ENCODE assay signal across 9 cellular contexts in genomic region chr2:172735646-172736418, GRCh38. TPM values are rescaled to one million over a fixed set of nuclear protein-coding genes. Genes with fewer than 3 reads are reported as not detected.
A peak's percentile ranks its signal among the peaks of the same experiment; 100 is the strongest.
DNase-seq lines count a peak whose midpoint lies in the region; ATAC-seq, FAIRE-seq and TF ChIP-seq lines count a peak whose summit lies in the region.
"Had no signal": no experiment of that assay in that cellular context is flagged by ENCODE, and none has a peak within 500 bp of the region (broad histone marks: within the 10 kb centered on the region; RNA-seq: fewer than 3 reads in every experiment).

RAPGEF4 (plus strand) TSS chr2:172735845; CDS start chr2:172735984, 139 bp downstream.

- H2AFZ ChIP-seq in keratinocyte (ENCODE audit: control insufficient read depth, low read length) = peak within 1 kb of the TSS; percentile 71

- peak within 1 kb of the TSS in 9 of 10 experiments; percentile 31 to 56 (median 45); a peak in 15 of 20 replicates for H3K4me3 ChIP-seq in BLaER1 treated with 17β-estradiol and CSF1 and Interleukin-3, amounts not matched to agents 10 nM and 100 nM
- peak within 1 kb of the TSS; percentile 60 for H3K4me3 ChIP-seq in HUES48 (ENCODE audit: low read depth, low read length)
- peak within 1 kb of the TSS; percentile 35 to 38 for H3K4me3 ChIP-seq in body of pancreas
- H3K4me3 ChIP-seq in keratinocyte (ENCODE audit: control insufficient read depth in 2 of 3, extremely low read depth in 1 of 3, insufficient read depth in 2 of 3, low read depth in 1 of 3, low read length in 3 of 3) = peak within 1 kb of the TSS; percentile 51 to 71 (median 67)
- peak within 1 kb of the TSS; percentile 22 to 58 for H3K4me3 ChIP-seq in stomach smooth muscle (ENCODE audit: low read length in 2 of 2)

- H3K27me3 ChIP-seq in BLaER1 treated with 17β-estradiol and CSF1 and Interleukin-3, amounts not matched to agents 10 nM and 100 nM = peaks cover 36 to 56% (median 50%) of the 10 kb centered on the region in 11 experiments
- H3K27me3 ChIP-seq in HUES48 (ENCODE audit: control insufficient read depth, insufficient read depth, low read length) (peaks cover 37% of the 10 kb centered on the region), body of pancreas (peaks cover 0 to 12% of the 10 kb centered on the region in 2 donors), keratinocyte (ENCODE audit: control insufficient read depth, extremely low read depth, insufficient read depth, low read length) (peaks cover 6% of the 10 kb centered on the region), stomach smooth muscle (ENCODE audit: control insufficient read depth in 1 of 2, insufficient read depth in 2 of 2, low read length in 2 of 2) (peaks cover 18 to 22% of the 10 kb centered on the region in 2 donors)

- dilution Hi-C loops in keratinocyte (cut with MboI; ENCODE audit: extremely low pct_ligation_motif_present, low sequenced_read_pairs) = no loop called here

- no peaks in the 10 kb centered on the region for H3K79me2 ChIP-seq in keratinocyte (ENCODE audit: control insufficient read depth, insufficient read depth, low read length)

- no peaks in the 10 kb centered on the region for H3K9me1 ChIP-seq in keratinocyte (ENCODE audit: control insufficient read depth, extremely low read depth, insufficient read depth, low read length)

- intact Hi-C loops in body of pancreas (cut with DNase I) = no loop called here

- WGBS in body of pancreas, 2 donors = 1 to 2% methylated on average over 21 to 43 of the region's 88 CpGs

- H3K36me3 ChIP-seq in BLaER1 treated with 17β-estradiol and CSF1 and Interleukin-3, amounts not matched to agents 10 nM and 100 nM = no peaks in the 10 kb centered on the region
- H3K36me3 ChIP-seq in HUES48 (ENCODE audit: control insufficient read depth, insufficient read depth, low read length) (no peaks in the 10 kb centered on the region), body of pancreas (replicated peaks in 1 of 2; ENCODE audit: insufficient read depth in 1 of 2, low read depth in 2 of 2) (no peaks in the 10 kb centered on the region), keratinocyte (ENCODE audit: control insufficient read depth in 2 of 2, extremely low read depth in 1 of 2, insufficient read depth in 2 of 2, low read length in 2 of 2) (no peaks in the 10 kb centered on the region), stomach smooth muscle (ENCODE audit: control insufficient read depth in 2 of 2, insufficient read depth in 2 of 2, low read length in 2 of 2) (no peaks in the 10 kb centered on the region)

- no peak for FAIRE-seq in keratinocyte (lab: Jason Lieb, UNC)
- FAIRE-seq: endometrium had no signal

- peaks cover 0 to 5% (median 0%) of the 10 kb centered on the region in 11 experiments; a peak in 2 of 22 replicates for H3K9me3 ChIP-seq in BLaER1 treated with 17β-estradiol and CSF1 and Interleukin-3, amounts not matched to agents 10 nM and 100 nM (replicated peaks in 1 of 11)
- no peaks in the 10 kb centered on the region for H3K9me3 ChIP-seq in HUES48 (ENCODE audit: control insufficient read depth, insufficient read depth, low read length)
- no peaks in the 10 kb centered on the region for H3K9me3 ChIP-seq in body of pancreas
- no peaks in the 10 kb centered on the region for H3K9me3 ChIP-seq in keratinocyte (ENCODE audit: control insufficient read depth, low read depth, low read length)
- no peaks in the 10 kb centered on the region for H3K9me3 ChIP-seq in stomach smooth muscle (ENCODE audit: control insufficient read depth in 2 of 2, low read length in 2 of 2)

- peak in 2 of 4 donors; percentile 13 to 28 for DNase-seq in body of pancreas
- no peak for DNase-seq in keratinocyte (ENCODE audit: low read depth, low spot score)
- DNase-seq in AML-193 (lab: John Stamatoyannopoulos, UW) = no peak
- DNase-seq in GDM1 (lab: John Stamatoyannopoulos, UW) = no peak

- TF ChIP-seq POLR2A in body of pancreas (IDR thresholded peaks at IDR 0.05) = no peak

- H3K4me1 ChIP-seq in BLaER1 treated with 17β-estradiol and CSF1 and Interleukin-3, amounts not matched to agents 10 nM and 100 nM = peaks cover 0 to 19% (median 10%) of the 10 kb centered on the region in 10 experiments; a peak in 12 of 20 replicates
- H3K4me1 ChIP-seq in HUES48 (ENCODE audit: control insufficient read depth, insufficient read depth, low read length) = no peaks in the 10 kb centered on the region
- H3K4me1 ChIP-seq in body of pancreas = peaks cover 18% of the 10 kb centered on the region
- H3K4me1 ChIP-seq in keratinocyte (ENCODE audit: control insufficient read depth, extremely low read depth, insufficient read depth, low read length) = peaks cover 15% of the 10 kb centered on the region
- H3K4me1 ChIP-seq in stomach smooth muscle (ENCODE audit: control insufficient read depth, insufficient read depth, low read length) = peaks cover 11% of the 10 kb centered on the region

- TF ChIP-seq CTCF in body of pancreas (IDR thresholded peaks at IDR 0.05) (no peak), keratinocyte (optimal IDR thresholded peaks at IDR 0.05 in 1 of 3, IDR thresholded peaks at IDR 0.05 in 1 of 3, conservative IDR thresholded peaks at IDR 0.05 in 1 of 3; ENCODE audit: extremely low read depth in 1 of 3, insufficient read depth in 2 of 3, low read length in 3 of 3) (no peak)

- peak within 1 kb of the TSS; percentile 35 to 69 (median 54); a peak in 21 of 22 replicates for H3K4me2 ChIP-seq in BLaER1 treated with 17β-estradiol and CSF1 and Interleukin-3, amounts not matched to agents 10 nM and 100 nM
- H3K4me2 ChIP-seq in keratinocyte (ENCODE audit: control insufficient read depth, extremely low read depth, insufficient read depth, low read depth, low read length) = peak within 1 kb of the TSS; percentile 91

- no peaks in the 10 kb centered on the region for H4K20me1 ChIP-seq in BLaER1 treated with 17β-estradiol and CSF1 and Interleukin-3, amounts not matched to agents 10 nM and 100 nM
- no peaks in the 10 kb centered on the region for H4K20me1 ChIP-seq in keratinocyte (ENCODE audit: control insufficient read depth, extremely low read depth, insufficient read depth, low read length)

- no peak within 1 kb of the TSS for H3K9ac ChIP-seq in BLaER1 treated with 17β-estradiol and CSF1 and Interleukin-3, amounts not matched to agents 10 nM and 100 nM
- H3K9ac ChIP-seq in HUES48 (ENCODE audit: low read depth, low read length) (peak within 1 kb of the TSS; percentile 35), keratinocyte (ENCODE audit: control insufficient read depth, extremely low read depth, insufficient read depth, low read length) (peak within 1 kb of the TSS; percentile 72), stomach smooth muscle (ENCODE audit: low read length in 2 of 2) (no peak within 1 kb of the TSS)

- no peak within 1 kb of the TSS for H3K27ac ChIP-seq in BLaER1 treated with 17β-estradiol and CSF1 and Interleukin-3, amounts not matched to agents 10 nM and 100 nM
- no peak within 1 kb of the TSS for H3K27ac ChIP-seq in HUES48 (ENCODE audit: low read depth, low read length)
- no peak within 1 kb of the TSS for H3K27ac ChIP-seq in body of pancreas
- H3K27ac ChIP-seq in keratinocyte (ENCODE audit: control insufficient read depth, insufficient read depth, low read length) = no peak within 1 kb of the TSS
- H3K27ac ChIP-seq in stomach smooth muscle (ENCODE audit: low read length) = no peak within 1 kb of the TSS

- ATAC-seq in body of pancreas (peak; percentile 68), HG03135 (IDR thresholded peaks at IDR 0.05; ENCODE audit: unreplicated experiment) (no peak)

RNA-seq across cellular contexts. Expression of gene RAPGEF4, which starts in this region (rescaled TPM):
- 10 to 100 TPM in 1 of 2 donors, 1 to 10 TPM in 1; 4.7 to 22.4 TPM for total RNA-seq in body of pancreas
- 0.76 to 1.6 TPM (median 1.2 TPM) in 3 replicates for polyA plus RNA-seq in keratinocyte
- polyA plus RNA-seq in keratinocyte (2011; ENCODE audit: low read depth) = 5.9 TPM
- 0.75 and 0.80 TPM in 2 replicates for polyA plus RNA-seq in keratinocyte (2011; cell fraction: cytosol; rRNA removed)
- 2.9 and 3.4 TPM in 2 replicates for polyA plus RNA-seq in keratinocyte (2011; cell fraction: nucleus; rRNA removed)
- 1.2 and 2.2 TPM in 2 replicates for polyA plus RNA-seq in keratinocyte (2012; ENCODE audit: low replicate concordance)
- 5.0 to 7.8 TPM (median 6.7 TPM) in 3 replicates for polyA minus RNA-seq in keratinocyte
- not detected for polyA minus RNA-seq in keratinocyte (2011; cell fraction: cytosol; rRNA and poly(A)+ RNA removed)
- polyA minus RNA-seq in keratinocyte (2011; cell fraction: nucleus; rRNA and poly(A)+ RNA removed) = 3.5 and 5.7 TPM in 2 replicates

Comparison
In these comparisons a context has a peak if more than half of its experiments do, and no peak if none do; other contexts are left out.
1. H3K9ac ChIP-seq: peak in HUES48 (single experiment) and keratinocyte (single experiment); none in BLaER1 treated with 17β-estradiol and CSF1 and Interleukin-3, amounts not matched to agents 10 nM and 100 nM (0 of 11) and stomach smooth muscle (0 of 2).
2. Peak in every context shown above with its lines, with median percentiles within 50 percentile points of each other: H3K4me3 ChIP-seq.